1 cellular context compared by ENCODE assay signal in the genomic region with DNA sequence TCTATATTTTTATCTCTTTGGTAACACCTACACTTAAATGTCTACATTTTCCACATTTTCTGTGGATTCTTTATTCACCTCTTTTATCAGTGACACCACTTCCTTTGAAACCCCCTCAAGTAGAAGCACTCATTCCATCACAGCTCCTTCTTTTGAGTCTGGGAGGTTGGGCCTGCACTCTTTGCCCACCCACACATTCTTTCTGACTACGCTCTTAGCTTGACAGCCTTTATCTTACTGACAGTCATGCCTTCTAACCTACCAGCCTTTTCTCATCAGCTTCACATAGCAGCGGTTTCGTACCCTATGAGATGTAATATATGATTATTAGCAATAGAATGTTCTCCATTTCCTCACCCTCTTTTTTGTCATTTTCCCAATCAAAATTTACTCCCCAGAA.
TF ChIP-seq lines count a peak whose summit lies in the region.

No MANE protein-coding gene starts in this region.

TF ChIP-seq in endothelial cell of umbilical vein, 7 proteins besides CTCF, POLR2A, EP300 and RAD21:
- no peak for TF ChIP-seq JUN (IDR thresholded peaks at IDR 0.05; ENCODE audit: borderline replicate concordance, insufficient read depth, insufficient read length, low read depth)
- no peak for TF ChIP-seq POLR2AphosphoS5 (IDR thresholded peaks at IDR 0.05; ENCODE audit: insufficient read depth, low read depth, low read length)
- TF ChIP-seq GATA2 (IDR thresholded peaks at IDR 0.05; ENCODE audit: insufficient read depth, insufficient read length, low read depth, low read length) = no peak
- no peak for TF ChIP-seq FOS (IDR thresholded peaks at IDR 0.05; ENCODE audit: borderline replicate concordance, insufficient read depth, low read length)
- TF ChIP-seq EZH2 (IDR thresholded peaks at IDR 0.05; ENCODE audit: borderline replicate concordance, low read depth, low read length, severe bottlenecking) = no peak
- TF ChIP-seq, protein P1, sequence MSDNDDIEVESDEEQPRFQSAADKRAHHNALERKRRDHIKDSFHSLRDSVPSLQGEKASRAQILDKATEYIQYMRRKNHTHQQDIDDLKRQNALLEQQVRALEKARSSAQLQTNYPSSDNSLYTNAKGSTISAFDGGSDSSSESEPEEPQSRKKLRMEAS (IDR thresholded peaks at IDR 0.05; ENCODE audit: insufficient read depth, insufficient read length) = no peak
- no peak for TF ChIP-seq MYC (IDR thresholded peaks at IDR 0.05; ENCODE audit: low read depth, low read length)
